ENCODE assay signal across 29 cellular contexts in the genomic region with DNA sequence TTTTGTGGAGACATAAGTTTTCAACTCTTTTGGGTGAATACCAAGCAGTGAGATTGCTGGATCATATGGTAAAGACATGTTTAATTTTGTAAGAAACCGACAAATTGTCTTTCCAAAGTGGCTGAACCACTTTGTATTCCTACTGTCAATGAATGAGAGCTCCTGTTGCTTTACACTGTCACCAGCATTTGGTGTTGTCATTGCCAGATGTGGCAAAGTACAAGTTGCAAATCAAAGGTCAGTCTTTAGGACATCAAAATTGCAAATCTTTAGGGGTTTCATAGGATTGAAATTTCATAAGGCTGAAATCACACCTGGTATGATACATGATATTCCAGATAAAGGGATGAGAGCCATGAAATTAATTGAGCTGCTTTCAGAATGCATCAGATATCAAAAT.
"Had no signal": no experiment of that assay in that cellular context is flagged by ENCODE, and none has a peak within 500 bp of the region (broad histone marks: within the 10 kb centered on the region; RNA-seq: fewer than 3 reads in every experiment).

No MANE protein-coding gene starts in this region.

- H3K9me3 ChIP-seq: colonic mucosa, esophagus muscularis mucosa, esophagus squamous epithelium, gastrocnemius medialis had no signal

- H3K27ac Mint-ChIP-seq: dendritic cell treated with granulocyte-macrophage colony-stimulating factor and Interleukin-4, amounts not matched to agents 40 ng/mL and 50 ng/mL, for 4 days; effector memory CD8-positive, alpha-beta T cell; endodermal cell had no signal

- ATAC-seq: effector memory CD8-positive, alpha-beta T cell; esophagus mucosa; foreskin keratinocyte; gastrocnemius medialis; gastroesophageal sphincter; heart left ventricle; heart right ventricle had no signal

- H3K36me3 ChIP-seq: colonic mucosa, esophagus muscularis mucosa, esophagus squamous epithelium, gastrocnemius medialis, gastroesophageal sphincter, heart left ventricle, heart right ventricle had no signal

- H3K9me3 Mint-ChIP-seq: dendritic cell treated with granulocyte-macrophage colony-stimulating factor and Interleukin-4, amounts not matched to agents 40 ng/mL and 50 ng/mL, for 4 days; effector memory CD8-positive, alpha-beta T cell; endodermal cell had no signal

- H3K27me3 Mint-ChIP-seq: dendritic cell treated with granulocyte-macrophage colony-stimulating factor and Interleukin-4, amounts not matched to agents 40 ng/mL and 50 ng/mL, for 4 days had no signal

- H3K4me1 Mint-ChIP-seq: endodermal cell had no signal

- FAIRE-seq: colon, endometrium, endothelial cell of umbilical vein, frontal cortex had no signal

- H3K4me1 ChIP-seq: colonic mucosa, esophagus muscularis mucosa, esophagus squamous epithelium, foreskin keratinocyte, gastrocnemius medialis, gastroesophageal sphincter, heart left ventricle, heart right ventricle had no signal

- H3K4me3 ChIP-seq: colonic mucosa, coronary artery, dorsolateral prefrontal cortex, esophagus muscularis mucosa, esophagus squamous epithelium, gastrocnemius medialis, gastroesophageal sphincter, heart left ventricle, heart right ventricle had no signal

- H3K4me3 Mint-ChIP-seq: dendritic cell treated with granulocyte-macrophage colony-stimulating factor and Interleukin-4, amounts not matched to agents 40 ng/mL and 50 ng/mL, for 4 days; effector memory CD8-positive, alpha-beta T cell; endodermal cell had no signal

- H3K27me3 ChIP-seq: colonic mucosa, esophagus muscularis mucosa, esophagus squamous epithelium, foreskin keratinocyte, gastrocnemius medialis, gastroesophageal sphincter, heart left ventricle, heart right ventricle had no signal

- DNase-seq: colonic mucosa; cortex of kidney; dermis blood vessel endothelial cell; dorsolateral prefrontal cortex; effector CD4-positive, alpha-beta T cell; effector CD8-positive, alpha-beta T cell; effector memory CD4-positive, alpha-beta T cell; effector memory CD8-positive, alpha-beta T cell; endodermal cell; erythroblast; esophagus squamous epithelium; foreskin fibroblast; foreskin keratinocyte; foreskin melanocyte; gastrocnemius medialis; glutamatergic neuron; head of caudate nucleus; heart left ventricle; heart right ventricle had no signal

- H3K27ac ChIP-seq: colonic mucosa, coronary artery, dorsolateral prefrontal cortex, epithelial cell of prostate, esophagus muscularis mucosa, esophagus squamous epithelium, foreskin keratinocyte, gastrocnemius medialis, gastroesophageal sphincter, heart left ventricle, heart right ventricle had no signal
